In the genomic region with DNA sequence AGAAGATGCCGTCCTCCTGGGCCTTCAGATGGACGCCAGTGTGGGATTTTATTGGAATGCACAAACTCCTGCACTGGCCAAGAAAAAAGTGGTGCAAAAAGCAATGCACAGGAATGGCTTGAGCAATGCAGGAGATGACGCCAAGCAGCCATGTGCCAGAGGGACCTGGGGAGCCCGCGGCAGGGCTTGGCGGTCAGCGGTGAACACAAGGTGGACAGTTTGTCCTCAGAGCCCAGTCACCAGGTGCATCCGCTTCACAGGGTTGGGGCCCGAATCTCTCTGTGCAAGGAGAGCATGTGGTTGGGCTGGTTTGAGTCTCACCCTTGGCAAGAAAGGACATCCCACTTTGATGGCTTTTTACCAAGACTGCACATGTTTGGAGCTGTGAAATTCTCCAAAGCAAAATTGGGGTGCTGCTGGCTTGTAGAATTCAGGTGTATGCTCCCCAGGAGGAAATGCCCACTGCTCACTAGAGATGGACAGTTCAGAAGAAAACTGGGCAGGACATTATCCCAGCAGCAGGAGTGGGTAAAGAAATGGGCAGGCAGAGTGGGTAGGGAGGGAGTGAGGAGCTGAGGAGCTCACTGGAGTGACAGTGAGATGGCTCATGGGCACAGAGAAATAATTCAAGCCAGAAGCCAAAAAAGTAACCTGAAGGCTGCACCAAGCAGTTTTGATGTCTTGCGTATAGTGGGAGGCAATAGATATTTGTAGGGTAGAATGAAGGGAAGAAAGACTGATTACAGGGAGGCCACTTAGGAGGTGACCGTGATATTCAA, we compare ENCODE assay signal across 24 cellular contexts.
"Had no signal": no experiment of that assay in that cellular context is flagged by ENCODE, and none has a peak within 500 bp of the region (broad histone marks: within the 10 kb centered on the region; RNA-seq: fewer than 3 reads in every experiment).

No MANE protein-coding gene starts in this region.

- H3K9me3 ChIP-seq: ovary, psoas muscle, right lobe of liver, sigmoid colon, spleen, suprapubic skin, testis, tibial artery, transverse colon, upper lobe of right lung, uterus had no signal

- H3K4me3 ChIP-seq: ovary, psoas muscle, right lobe of liver, sigmoid colon, spleen, suprapubic skin, testis, tibial artery, transverse colon, upper lobe of right lung, uterus had no signal

- H3K4me1 ChIP-seq: parathyroid adenoma, psoas muscle, right lobe of liver, sigmoid colon, spleen, suprapubic skin, testis, tibial artery, transverse colon, upper lobe of right lung, uterus had no signal

- DNase-seq: naive thymus-derived CD8-positive, alpha-beta T cell; nephron progenitor cell; ovary; psoas muscle; right cardiac atrium; right lobe of liver; sigmoid colon; small intestine; spleen; stimulated activated CD4-positive, alpha-beta T cell treated with anti-CD3 and anti-CD28 coated beads, Interleukin-12 subunit alpha, Interleukin-12 subunit beta, amount 100 ng/mL, for 4 hours; stimulated activated CD4-positive, alpha-beta T cell treated with anti-CD3 and anti-CD28 coated beads, Interleukin-1b, Interleukin-23, amount 100 ng/mL, for 48 hours; stimulated activated CD4-positive, alpha-beta T cell treated with anti-CD3 and anti-CD28 coated beads, Interleukin-4, amount 100 ng/mL, for 1 hour; stimulated activated CD4-positive, alpha-beta T cell treated with anti-CD3 and anti-CD28 coated beads, Interleukin-4, amount 100 ng/mL, for 4 hours; stimulated activated CD8-positive, alpha-beta memory T cell treated with anti-CD3 and anti-CD28 coated beads, Interleukin-4, amount 100 ng/mL, for 48 hours; stimulated activated naive CD4-positive, alpha-beta T cell; stimulated activated naive CD8-positive, alpha-beta T cell treated with anti-CD3 and anti-CD28 coated beads, Interleukin-15, amount 100 ng/mL, for 72 hours; stimulated activated naive CD8-positive, alpha-beta T cell treated with anti-CD3 and anti-CD28 coated beads, Interleukin-15, Interleukin-2, amounts not matched to agents 100 U/mL and 50 U/mL, for 24 hours; testis; tibial artery; transverse colon; upper lobe of right lung; uterus had no signal

- H2AFZ ChIP-seq: parathyroid adenoma had no signal

- H3K9ac ChIP-seq: parathyroid adenoma had no signal

- H3K27me3 ChIP-seq: ovary, right lobe of liver, sigmoid colon, spleen, suprapubic skin, testis, tibial artery, transverse colon, upper lobe of right lung, uterus had no signal

- H3K36me3 ChIP-seq: ovary, right lobe of liver, sigmoid colon, spleen, suprapubic skin, tibial artery, transverse colon, upper lobe of right lung, uterus had no signal

- H3K27ac ChIP-seq: ovary, parathyroid adenoma, psoas muscle, right lobe of liver, sigmoid colon, spleen, suprapubic skin, testis, tibial artery, transverse colon, upper lobe of right lung, uterus had no signal
